8 cellular contexts compared by ENCODE assay signal in genomic region chr16:18983565-18984424, GRCh38. TPM values are rescaled to one million over a fixed set of nuclear protein-coding genes. Genes with fewer than 3 reads are reported as not detected.
A peak's percentile ranks its signal among the peaks of the same experiment; 100 is the strongest.
DNase-seq lines count a peak whose midpoint lies in the region; ATAC-seq and TF ChIP-seq lines count a peak whose summit lies in the region.

TMC7 (plus strand) TSS chr16:18983934; CDS start chr16:18984064, 130 bp downstream.

- no peak for TF ChIP-seq POLR2A in spleen (IDR thresholded peaks at IDR 0.05)

- H3K27me3 ChIP-seq in SJSA1 (replicated peaks) = no peaks in the 10 kb centered on the region
- H3K27me3 ChIP-seq in colonic mucosa = peaks cover 3% of the 10 kb centered on the region
- peaks cover 0 to 55% (median 11%) of the 10 kb centered on the region in 7 donors for H3K27me3 ChIP-seq in spleen (replicated peaks in 1 of 7)

- DNase-seq in ELF-1 (ENCODE audit: low read depth, low spot score) = peak; percentile 95
- peak; percentile 38 for DNase-seq in MV-4-11 (lab: John Stamatoyannopoulos, UW)
- peak; percentile 83 to 92 for DNase-seq in SJSA1 (ENCODE audit: low read depth in 1 of 2, low spot score in 2 of 2)
- DNase-seq in colonic mucosa = peak; percentile 92
- peak; percentile 73 for DNase-seq in kidney glomerular epithelial cell (lab: John Stamatoyannopoulos, UW)
- peak; percentile 76 for DNase-seq in spleen

- H3K4me3 ChIP-seq in SJSA1 (peak within 1 kb of the TSS; percentile 59), colonic mucosa (peak within 1 kb of the TSS; percentile 76), spleen (peak within 1 kb of the TSS; percentile 21 to 69 (median 32))

- no peak for ATAC-seq in HG02623 (IDR thresholded peaks at IDR 0.05; ENCODE audit: unreplicated experiment)
- no peak for ATAC-seq in HG02938 (IDR thresholded peaks at IDR 0.05; ENCODE audit: unreplicated experiment)

- peak within 1 kb of the TSS; percentile 83 to 88 for H3K9ac ChIP-seq in colonic mucosa (ENCODE audit: low read depth in 2 of 2, low read length in 2 of 2)

- intact Hi-C loops in colonic mucosa (cut with DNase I) = loop anchor here (2.0 to 10.0 kb wide), 2 partner anchors 89 to 391 kb away; no protein-coding TSS in a partner anchor
- intact Hi-C loops in spleen (cut with DNase I; ENCODE audit: low total_unique reads) = loop anchor here (10.0 kb wide), 1 partner anchor 91 kb away; no protein-coding TSS in a partner anchor

- H3K4me1 ChIP-seq in SJSA1 (replicated peaks) (peaks cover 6% of the 10 kb centered on the region; the same call in 1 of the 2 replicates), colonic mucosa (no peaks in the 10 kb centered on the region), spleen (peaks cover 0 to 13% (median 10%) of the 10 kb centered on the region in 6 donors)

- no peaks in the 10 kb centered on the region for H3K36me3 ChIP-seq in SJSA1
- no peaks in the 10 kb centered on the region for H3K36me3 ChIP-seq in colonic mucosa
- no peaks in the 10 kb centered on the region for H3K36me3 ChIP-seq in spleen

- TF ChIP-seq CTCF in colonic mucosa (IDR thresholded peaks at IDR 0.05) (peak; percentile 55), spleen (IDR thresholded peaks at IDR 0.05 in 8 of 11, conservative IDR thresholded peaks at IDR 0.05 in 3 of 11) (peak in 7 of 11 experiments; percentile 42 to 68 (median 48))

- H3K9me3 ChIP-seq in SJSA1 (replicated peaks) (no peaks in the 10 kb centered on the region), colonic mucosa (no peaks in the 10 kb centered on the region), spleen (no peaks in the 10 kb centered on the region)

- 9 to 15% (median 9%) methylated on average over 32 to 64 of the region's 64 CpGs for WGBS in spleen, 5 donors

- H3K27ac ChIP-seq in SJSA1 = no peak within 1 kb of the TSS
- H3K27ac ChIP-seq in colonic mucosa = peak within 1 kb of the TSS; percentile 72
- H3K27ac ChIP-seq in spleen = peak within 1 kb of the TSS in 4 of 8 donors; percentile 0 to 57 (median 40)

RNA-seq across cellular contexts. Expression of gene TMC7, which starts in this region (rescaled TPM):
- total RNA-seq in SJSA1 (2014; rRNA removed; shearing (Covaris generic)) = 0.22 and 0.84 TPM in 2 replicates
- total RNA-seq in colonic mucosa (10 to 100 TPM; 10.0 to 10.6 TPM), spleen (under 1 TPM; 0.23 to 0.60 (median 0.37) TPM)
- polyA plus RNA-seq in spleen = under 1 TPM; 0.15 to 0.38 (median 0.20) TPM

Comparison
In these comparisons a context has a peak if more than half of its experiments do, and no peak if none do; other contexts are left out.
1. Peak in DNase-seq and H3K4me3 ChIP-seq in SJSA1; RNA of the gene not detected or under 1 TPM.
2. Peak in DNase-seq and H3K4me3 ChIP-seq in spleen; RNA of the gene not detected or under 1 TPM.
3. DNase-seq: peak in every context shown above with its lines; median percentile 95 in ELF-1; 92 in colonic mucosa; 88 in SJSA1; 76 in spleen; 73 in kidney glomerular epithelial cell; 38 in MV-4-11.